Comparison of ENCODE assay signal across 20 cellular contexts in the genomic region with DNA sequence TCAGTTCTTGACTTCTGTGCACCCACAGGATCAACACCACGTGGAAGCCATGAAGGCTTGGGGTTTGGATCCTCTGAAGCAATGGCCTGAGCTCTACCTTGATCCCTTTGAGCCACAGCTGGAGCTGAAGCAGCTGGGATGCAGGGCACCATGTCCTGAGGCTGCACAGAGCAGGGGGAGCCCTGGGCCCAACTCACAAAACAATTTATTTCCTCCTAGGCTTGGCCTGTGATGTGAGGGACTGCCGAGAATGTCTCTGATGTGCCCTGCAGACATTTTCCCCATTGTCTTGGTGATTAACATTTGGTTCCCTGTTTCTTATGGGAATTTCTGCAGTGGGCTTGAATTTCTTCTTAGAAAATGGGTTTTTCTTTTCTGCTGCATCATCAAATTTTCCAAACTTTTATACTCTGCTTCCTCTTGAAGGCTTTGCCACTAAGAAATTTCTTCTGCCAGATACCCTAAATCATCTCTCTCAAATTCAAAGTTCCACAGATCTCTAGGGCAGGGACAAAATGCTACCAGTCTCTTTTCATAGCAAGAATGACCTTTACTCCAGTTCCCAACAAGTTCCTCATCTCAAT.
DNase-seq lines count a peak whose midpoint lies in the region; ATAC-seq, FAIRE-seq and TF ChIP-seq lines count a peak whose summit lies in the region.
"Had no signal": no experiment of that assay in that cellular context is flagged by ENCODE, and none has a peak within 500 bp of the region (broad histone marks: within the 10 kb centered on the region; RNA-seq: fewer than 3 reads in every experiment).

No MANE protein-coding gene starts in this region.

- H3K9me3 Mint-ChIP-seq in stimulated activated naive CD8-positive, alpha-beta T cell treated with anti-CD3 and anti-CD28 coated beads, Interleukin-15, amount 100 ng/mL, for 72 hours, result peaks cover 16 to 17% of the 10 kb centered on the region in 2 donors

- H3K79me2 ChIP-seq in H1 (ENCODE audit: control insufficient read depth in 1 of 2, insufficient read depth in 2 of 2, low read length in 2 of 2) (no peaks in the 10 kb centered on the region), mesendoderm (ENCODE audit: control insufficient read depth, insufficient read depth, low read length) (no peaks in the 10 kb centered on the region)

- CTCF ChIA-PET in A549 (lab: Yijun Ruan, JAX) (no interaction called here), H1 (lab: Charles Lee; ENCODE audit: partially characterized antibody) (no interaction called here)

- H4K91ac ChIP-seq in H1 (replicated peaks; ENCODE audit: insufficient read length, low read length), result no peak overlapping the region

- H3K4me2 ChIP-seq in A549, result no peak overlapping the region
- H3K4me2 ChIP-seq in H1 (ENCODE audit: insufficient read depth in 1 of 2, low read depth in 2 of 2, low read length in 2 of 2), result no peak overlapping the region
- H3K4me2 ChIP-seq in mesendoderm (ENCODE audit: low read length), result no peak overlapping the region

- H2AFZ ChIP-seq in H1 (ENCODE audit: low read length), result no peak overlapping the region

- no peak overlapping the region for H3K4me3 Mint-ChIP-seq in stimulated activated naive CD8-positive, alpha-beta T cell treated with anti-CD3 and anti-CD28 coated beads, Interleukin-15, amount 100 ng/mL, for 72 hours
- H3K4me3 Mint-ChIP-seq: CD4-positive, alpha-beta memory T cell had no signal

- H4K8ac ChIP-seq in H1 (ENCODE audit: extremely low read depth, insufficient read depth, low read length) (no peak overlapping the region), mesendoderm (ENCODE audit: low read depth, low read length) (no peak overlapping the region)

- H4K5ac ChIP-seq in H1 (ENCODE audit: insufficient read length, low read depth, low read length) (no peak overlapping the region), mesendoderm (ENCODE audit: low read length) (no peak overlapping the region)

- no peak overlapping the region for H2BK120ac ChIP-seq in H1 (replicated peaks; ENCODE audit: low read depth, low read length)
- no peak overlapping the region for H2BK120ac ChIP-seq in mesendoderm (ENCODE audit: low read depth, low read length)

- no peaks in the 10 kb centered on the region for H3K4me1 Mint-ChIP-seq in stimulated activated naive CD8-positive, alpha-beta T cell treated with anti-CD3 and anti-CD28 coated beads, Interleukin-15, amount 100 ng/mL, for 72 hours
- H3K4me1 Mint-ChIP-seq: CD4-positive, alpha-beta memory T cell had no signal

- H3K23ac ChIP-seq in H1 (ENCODE audit: insufficient read length) (no peak overlapping the region), mesendoderm (ENCODE audit: low read length) (no peak overlapping the region)

- DNase-seq in A549 (ENCODE audit: low read depth in 1 of 2, low spot score in 1 of 2), result no peak
- DNase-seq in H1 (ENCODE audit: low read depth in 1 of 2, low spot score in 2 of 2), result peak in 1 of 2 experiments; percentile 3
- peak; percentile 20 for DNase-seq in mesendoderm
- DNase-seq in 8988T, result no peak
- no peak for DNase-seq in A172 (ENCODE audit: low spot score)
- DNase-seq in stimulated activated naive CD8-positive, alpha-beta T cell treated with anti-CD3 and anti-CD28 coated beads, Interleukin-15, amount 100 ng/mL, for 72 hours, result no peak
- DNase-seq: BE2C; CD4-positive, alpha-beta memory T cell; COR-L47; DMS153; DMS79 treated with DMSO at 0.1 percent for 48 hours; EL; GDM1; KBM-7 had no signal

- H2BK12ac ChIP-seq in H1 (ENCODE audit: low read depth, low read length), result no peak overlapping the region

- H3K79me1 ChIP-seq in H1 (ENCODE audit: low read depth, low read length), result no peaks in the 10 kb centered on the region
- no peaks in the 10 kb centered on the region for H3K79me1 ChIP-seq in mesendoderm (ENCODE audit: low read length)

- H3K27ac Mint-ChIP-seq in stimulated activated naive CD8-positive, alpha-beta T cell treated with anti-CD3 and anti-CD28 coated beads, Interleukin-15, amount 100 ng/mL, for 72 hours, result no peak overlapping the region

- H3K14ac ChIP-seq in H1 (ENCODE audit: insufficient read length), result no peak overlapping the region

- H3K27me3 ChIP-seq in HUES64 (ENCODE audit: insufficient read depth, low read length) (no peaks in the 10 kb centered on the region), H1 (replicated peaks in 1 of 4; ENCODE audit: control insufficient read depth in 3 of 4, extremely low read depth in 1 of 4, insufficient read depth in 3 of 4, low read length in 3 of 4) (no peaks in the 10 kb centered on the region), mesendoderm (ENCODE audit: insufficient read depth, low read length, poor library complexity) (no peaks in the 10 kb centered on the region)
- H3K27me3 ChIP-seq: BE2C had no signal

- H3K56ac ChIP-seq in H1 (replicated peaks; ENCODE audit: insufficient read length, low read depth, low read length) (no peak overlapping the region), mesendoderm (ENCODE audit: low read length) (no peak overlapping the region)

- H2BK5ac ChIP-seq in H1 (ENCODE audit: low read depth, low read length) (no peak overlapping the region), mesendoderm (ENCODE audit: low read length) (no peak overlapping the region)

- H3K9ac ChIP-seq in HUES64 (ENCODE audit: low read depth, low read length) (no peak overlapping the region), H1 (replicated peaks in 1 of 4; ENCODE audit: extremely low read depth in 1 of 4, low read depth in 3 of 4, low read length in 3 of 4) (no peak overlapping the region), mesendoderm (ENCODE audit: low read length) (no peak overlapping the region)

- POLR2A ChIA-PET in A549 (lab: Yijun Ruan, JAX) (no interaction called here), H1 (lab: Charles Lee; ENCODE audit: partially characterized antibody) (no interaction called here)

- H3K27ac ChIP-seq in A549 (no peak overlapping the region), HUES64 (ENCODE audit: low read depth, low read length) (peak overlapping the region; percentile 49; the same call in 1 of the 2 replicates), H1 (ENCODE audit: low read depth, low read length) (no peak overlapping the region), mesendoderm (ENCODE audit: low read depth, low read length) (no peak overlapping the region)
- H3K27ac ChIP-seq: C4-2B had no signal

- H3K36me3 ChIP-seq in HUES64 (ENCODE audit: insufficient read depth, low read length) (no peaks in the 10 kb centered on the region), H1 (ENCODE audit: control insufficient read depth in 2 of 4, insufficient read depth in 4 of 4, low read length in 3 of 4) (no peaks in the 10 kb centered on the region), mesendoderm (ENCODE audit: control insufficient read depth, insufficient read depth, low read length) (no peaks in the 10 kb centered on the region)
- H3K36me3 ChIP-seq: BE2C had no signal

- ATAC-seq in A549, result no peak
- no peak for ATAC-seq in stimulated activated naive CD8-positive, alpha-beta T cell treated with anti-CD3 and anti-CD28 coated beads, Interleukin-15, amount 100 ng/mL, for 72 hours

- H3K4me3 ChIP-seq in A549 (no peak overlapping the region), HUES64 (ENCODE audit: low read length) (no peak overlapping the region), H1 (ENCODE audit: extremely low read depth in 1 of 4, insufficient read depth in 2 of 4, low read depth in 3 of 4, low read length in 4 of 4) (no peak overlapping the region), mesendoderm (ENCODE audit: low read length) (no peak overlapping the region)

- no peaks in the 10 kb centered on the region for H4K20me1 ChIP-seq in H1 (replicated peaks in 1 of 2; ENCODE audit: control insufficient read depth in 1 of 2, insufficient read depth in 2 of 2, low read length in 2 of 2)

- TF ChIP-seq RAD21 in A549 (conservative IDR thresholded peaks at IDR 0.05 in 1 of 2, IDR thresholded peaks at IDR 0.05 in 1 of 2) (no peak), H1 (IDR thresholded peaks at IDR 0.05 in 1 of 2, conservative IDR thresholded peaks at IDR 0.05 in 1 of 2; ENCODE audit: low read depth in 2 of 2, low read length in 2 of 2) (no peak)

- TF ChIP-seq CTCF in A549 (IDR thresholded peaks at IDR 0.05) (no peak), H1 (IDR thresholded peaks at IDR 0.05; ENCODE audit: control extremely low read depth in 1 of 3, insufficient read depth in 1 of 3, low read depth in 1 of 3, low read length in 3 of 3) (no peak)

- H3K18ac ChIP-seq in H1 (ENCODE audit: extremely low read depth, low read length) (no peak overlapping the region), mesendoderm (ENCODE audit: low read length) (no peak overlapping the region)

- H3K9me3 ChIP-seq in A549, result no peaks in the 10 kb centered on the region
- H3K9me3 ChIP-seq in HUES64 (ENCODE audit: insufficient read depth, low read depth, low read length), result no peaks in the 10 kb centered on the region
- no peaks in the 10 kb centered on the region for H3K9me3 ChIP-seq in H1 (ENCODE audit: insufficient read depth in 2 of 2, low read depth in 1 of 2, low read length in 1 of 2)
- H3K9me3 ChIP-seq: BE2C had no signal

- no peak overlapping the region for H2BK20ac ChIP-seq in H1 (ENCODE audit: low read length)

- H3K4ac ChIP-seq in H1 (replicated peaks; ENCODE audit: insufficient read length, low read depth, low read length), result no peak overlapping the region
- H3K4ac ChIP-seq in mesendoderm (ENCODE audit: low read depth, low read length), result no peak overlapping the region

- no peak overlapping the region for H2BK15ac ChIP-seq in H1 (ENCODE audit: low read length)
- H2BK15ac ChIP-seq in mesendoderm (replicated peaks; ENCODE audit: low read depth), result no peak overlapping the region

- WGBS in A549 (ENCODE audit: missing lambda C conversion rate), result 5% methylated on average over 2 of the region's 2 CpGs
- 66% methylated on average over 2 of the region's 2 CpGs for WGBS in HUES64
- 83% methylated on average over 2 of the region's 2 CpGs; no CpG with 5 or more reads in 1 of the 2 experiments for WGBS in H1 (ENCODE audit: extremely low coverage in 1 of 2, insufficient coverage in 1 of 2, insufficient read length in 1 of 2, insufficient replicate concordance in 2 of 2, low coverage in 1 of 2, low lambda C conversion rate in 2 of 2, missing lambda C conversion rate in 1 of 2), 2 experiments
- no CpG with 5 or more reads among the region's 2 CpGs for WGBS in mesendoderm (ENCODE audit: extremely low coverage, insufficient coverage, low lambda C conversion rate)

- no peaks in the 10 kb centered on the region for H3K27me3 Mint-ChIP-seq in stimulated activated naive CD8-positive, alpha-beta T cell treated with anti-CD3 and anti-CD28 coated beads, Interleukin-15, amount 100 ng/mL, for 72 hours
- H3K27me3 Mint-ChIP-seq: CD4-positive, alpha-beta memory T cell had no signal

- FAIRE-seq in A549 (lab: Jason Lieb, UNC) (no peak), H1 (lab: Jason Lieb, UNC) (no peak)
- FAIRE-seq: A204.1, D721Med, GM12892, H54 had no signal

- no peak for TF ChIP-seq POLR2A in A549 (IDR thresholded peaks at IDR 0.05; ENCODE audit: low read length)
- no peak for TF ChIP-seq POLR2A in H1 (IDR thresholded peaks at IDR 0.05; ENCODE audit: control extremely low read depth in 1 of 2, low read depth in 2 of 2, low read length in 2 of 2)

- no peak for TF ChIP-seq EP300 in A549 (IDR thresholded peaks at IDR 0.05)
- TF ChIP-seq EP300 in H1 (IDR thresholded peaks at IDR 0.05; ENCODE audit: borderline replicate concordance in 1 of 2, low read depth in 2 of 2, low read length in 2 of 2), result no peak

- no peak overlapping the region for H2AK5ac ChIP-seq in H1 (ENCODE audit: low read depth, low read length)
- no peak overlapping the region for H2AK5ac ChIP-seq in mesendoderm (ENCODE audit: low read length)

- H3K4me1 ChIP-seq in A549 (no peaks in the 10 kb centered on the region), HUES64 (ENCODE audit: insufficient read depth, low read length) (no peaks in the 10 kb centered on the region), H1 (replicated peaks in 1 of 4; ENCODE audit: control insufficient read depth in 3 of 4, insufficient read depth in 4 of 4, low read length in 3 of 4) (no peaks in the 10 kb centered on the region), mesendoderm (ENCODE audit: control insufficient read depth, low read depth, low read length) (no peaks in the 10 kb centered on the region)
- H3K4me1 ChIP-seq: BE2C had no signal

- no peaks in the 10 kb centered on the region for H3K23me2 ChIP-seq in H1 (ENCODE audit: low read depth, low read length)

Comparison
In these comparisons a context has a peak if more than half of its experiments do, and no peak if none do; other contexts are left out.
1. Of the 18 proteins assayed by ChIP-seq in both H1 and A549: peak only in H1: none; only in A549: none; in both: MAFK; in neither: 17.